In the genomic region with DNA sequence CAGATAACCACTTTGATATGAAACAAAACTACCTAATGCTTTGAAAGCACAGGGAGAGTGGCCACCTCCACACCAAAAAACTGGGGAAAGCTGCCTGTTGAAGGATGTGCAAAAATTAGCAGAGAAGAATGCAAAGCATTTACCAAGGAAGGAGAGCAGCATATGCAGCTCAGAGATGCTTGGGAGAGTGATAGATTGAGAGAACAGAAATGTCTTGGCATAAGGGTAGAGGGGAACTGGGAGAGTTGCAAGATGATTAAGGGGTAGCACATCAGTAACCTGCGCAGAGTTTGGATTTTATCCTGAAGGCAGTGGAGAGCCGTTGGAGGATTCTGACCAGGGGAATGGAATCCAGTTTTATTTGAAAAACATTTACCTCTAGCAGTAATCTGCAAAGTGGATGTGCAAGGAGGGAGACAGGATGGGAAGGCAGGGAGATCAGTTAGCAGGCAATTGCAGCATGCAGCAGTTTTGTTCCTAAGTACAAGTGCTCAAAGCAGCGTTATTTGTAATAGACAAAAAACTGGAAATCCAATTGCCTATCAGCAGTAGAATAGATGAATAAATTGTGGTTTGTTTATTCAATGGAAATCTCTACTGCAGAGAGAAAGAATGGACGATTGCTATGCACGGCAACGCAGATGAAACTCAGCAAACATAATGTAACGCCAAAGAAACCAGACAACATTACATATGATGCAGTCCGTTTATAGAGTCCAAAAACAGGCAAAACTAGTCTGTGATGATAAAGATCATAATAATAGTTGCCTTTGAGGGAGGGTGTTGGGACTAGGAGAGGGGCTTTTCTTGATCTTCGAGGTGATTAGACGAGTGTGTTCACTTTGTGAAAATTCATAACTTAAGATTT, we compare ENCODE assay signal across 25 cellular contexts.
A peak's percentile ranks its signal among the peaks of the same experiment; 100 is the strongest.
DNase-seq lines count a peak whose midpoint lies in the region; ATAC-seq and TF ChIP-seq lines count a peak whose summit lies in the region.
"Had no signal": no experiment of that assay in that cellular context is flagged by ENCODE, and none has a peak within 500 bp of the region (broad histone marks: within the 10 kb centered on the region; RNA-seq: fewer than 3 reads in every experiment).

No MANE protein-coding gene starts in this region.

- no peaks in the 10 kb centered on the region for H3K9me3 Mint-ChIP-seq in GM23338
- H3K9me3 Mint-ChIP-seq in stimulated activated effector memory CD8-positive, alpha-beta T cell treated with anti-CD3 and anti-CD28 coated beads, Interleukin-12 subunit alpha, Interleukin-12 subunit beta, amount 100 ng/mL, for 72 hours, result no peaks in the 10 kb centered on the region
- H3K9me3 Mint-ChIP-seq: activated CD4-positive, alpha-beta T cell treated with anti-CD3 and anti-CD28 coated beads, Interleukin-2, amount 10 ng/mL, durations not matched to agents 24 days and 14 days; activated naive CD8-positive, alpha-beta T cell treated with anti-CD3 and anti-CD28 coated beads, Interleukin-2, amount 50 U/mL, for 24 hours; activated T-helper 2 cell treated with anti-CD3 and anti-CD28 coated beads, Interferon-gamma antibody, Interleukin-2, Interleukin-4, amounts not matched to agents 10 μg/mL and 5 μg/mL and 100 μg/mL, durations not matched to agents 14 hours and 24 hours and 36 hours; CD4-positive, alpha-beta memory T cell; naive B cell; stimulated activated naive B cell treated with anti-CD40 and anti-IgM and Interleukin-4, amounts not matched to agents 10 μg/mL and 1 μg/mL and 100 μg/mL, for 72 hours had no signal

- no peaks in the 10 kb centered on the region for H3K36me3 Mint-ChIP-seq in GM23338 (ENCODE audit: low read depth)
- H3K36me3 Mint-ChIP-seq in stimulated activated effector memory CD8-positive, alpha-beta T cell treated with anti-CD3 and anti-CD28 coated beads, Interleukin-12 subunit alpha, Interleukin-12 subunit beta, amount 100 ng/mL, for 72 hours, result no peaks in the 10 kb centered on the region
- H3K36me3 Mint-ChIP-seq: CD4-positive, alpha-beta memory T cell; naive B cell; stimulated activated naive B cell treated with anti-CD40 and anti-IgM and Interleukin-4, amounts not matched to agents 10 μg/mL and 1 μg/mL and 100 μg/mL, for 72 hours had no signal

- no peak for TF ChIP-seq CTCF in GM23338 (conservative IDR thresholded peaks at IDR 0.05; ENCODE audit: low read depth in 2 of 2)
- no peak for TF ChIP-seq CTCF in SK-N-SH (IDR thresholded peaks at IDR 0.05)
- TF ChIP-seq CTCF in fibroblast of lung (conservative IDR thresholded peaks at IDR 0.05 in 1 of 2, IDR thresholded peaks at IDR 0.05 in 1 of 2; ENCODE audit: low read depth in 1 of 2, low read length in 2 of 2), result no peak
- TF ChIP-seq CTCF in MM.1S (IDR thresholded peaks at IDR 0.05; ENCODE audit: low read length), result no peak

- no peak overlapping the region for H3K4me3 Mint-ChIP-seq in GM23338
- H3K4me3 Mint-ChIP-seq in stimulated activated effector memory CD8-positive, alpha-beta T cell treated with anti-CD3 and anti-CD28 coated beads, Interleukin-12 subunit alpha, Interleukin-12 subunit beta, amount 100 ng/mL, for 72 hours, result no peak overlapping the region
- H3K4me3 Mint-ChIP-seq: activated CD4-positive, alpha-beta T cell treated with anti-CD3 and anti-CD28 coated beads, Interleukin-2, amount 10 ng/mL, durations not matched to agents 24 days and 14 days; activated naive CD8-positive, alpha-beta T cell treated with anti-CD3 and anti-CD28 coated beads, Interleukin-2, amount 50 U/mL, for 24 hours; CD4-positive, alpha-beta memory T cell; naive B cell; stimulated activated naive B cell treated with anti-CD40 and anti-IgM and Interleukin-4, amounts not matched to agents 10 μg/mL and 1 μg/mL and 100 μg/mL, for 72 hours had no signal

- no peaks in the 10 kb centered on the region for H3K9me3 ChIP-seq in SK-N-SH
- no peaks in the 10 kb centered on the region for H3K9me3 ChIP-seq in fibroblast of lung (ENCODE audit: control insufficient read depth, insufficient read depth, low read depth, low read length)
- no peaks in the 10 kb centered on the region for H3K9me3 ChIP-seq in trophoblast cell (ENCODE audit: insufficient read depth, low read depth, low read length)
- no peaks in the 10 kb centered on the region for H3K9me3 ChIP-seq in MM.1S (replicated peaks; ENCODE audit: insufficient read depth, low read length)
- H3K9me3 ChIP-seq: breast epithelium, tibial artery had no signal

- H3K36me3 ChIP-seq in GM23338 (ENCODE audit: insufficient read depth), result no peaks in the 10 kb centered on the region
- H3K36me3 ChIP-seq in SK-N-SH (replicated peaks in 1 of 2; ENCODE audit: control insufficient read depth in 1 of 2, insufficient read depth in 2 of 2, low read length in 1 of 2), result no peaks in the 10 kb centered on the region
- H3K36me3 ChIP-seq in fibroblast of lung (ENCODE audit: control insufficient read depth, insufficient read depth, low read length), result no peaks in the 10 kb centered on the region
- no peaks in the 10 kb centered on the region for H3K36me3 ChIP-seq in trophoblast cell (ENCODE audit: control insufficient read depth in 1 of 2, insufficient read depth in 2 of 2, low read length in 2 of 2)
- H3K36me3 ChIP-seq in MM.1S (replicated peaks; ENCODE audit: insufficient read depth, low read length), result no peaks in the 10 kb centered on the region
- H3K36me3 ChIP-seq: breast epithelium, tibial artery had no signal

- no peaks in the 10 kb centered on the region for H3K27me3 Mint-ChIP-seq in GM23338 (ENCODE audit: insufficient read depth, low read depth, poor library complexity)
- H3K27me3 Mint-ChIP-seq: activated naive CD8-positive, alpha-beta T cell treated with anti-CD3 and anti-CD28 coated beads, Interleukin-2, amount 50 U/mL, for 24 hours; stimulated activated naive B cell treated with anti-CD40 and anti-IgM and Interleukin-4, amounts not matched to agents 10 μg/mL and 1 μg/mL and 100 μg/mL, for 72 hours had no signal

- H3K27me3 ChIP-seq in GM23338 (ENCODE audit: insufficient read depth) (no peaks in the 10 kb centered on the region), SK-N-SH (ENCODE audit: insufficient read depth) (no peaks in the 10 kb centered on the region), fibroblast of lung (ENCODE audit: control insufficient read depth, insufficient read depth, low read length) (no peaks in the 10 kb centered on the region), trophoblast cell (ENCODE audit: insufficient read depth, low read length) (no peaks in the 10 kb centered on the region), MM.1S (replicated peaks; ENCODE audit: insufficient read depth, low read length) (no peaks in the 10 kb centered on the region)
- H3K27me3 ChIP-seq: breast epithelium, tibial artery had no signal

- no peak for ATAC-seq in GM23338
- ATAC-seq in stimulated activated effector memory CD8-positive, alpha-beta T cell treated with anti-CD3 and anti-CD28 coated beads, Interleukin-12 subunit alpha, Interleukin-12 subunit beta, amount 100 ng/mL, for 72 hours, result no peak
- no peak for ATAC-seq in activated CD4-positive, CD25-positive, alpha-beta regulatory T cell treated with anti-CD3 and anti-CD28 coated beads, Interleukin-2, amount 50 U/mL, for 24 hours
- ATAC-seq: activated naive CD8-positive, alpha-beta T cell treated with anti-CD3 and anti-CD28 coated beads, Interleukin-2, amount 50 U/mL, for 24 hours; GM12878; stimulated activated naive B cell treated with anti-CD40 and anti-IgM and Interleukin-4, amounts not matched to agents 10 μg/mL and 1 μg/mL and 100 μg/mL, for 72 hours had no signal

- H2AFZ ChIP-seq in GM23338 (no peak overlapping the region), SK-N-SH (ENCODE audit: low read depth) (no peak overlapping the region), fibroblast of lung (ENCODE audit: low read length) (no peak overlapping the region), trophoblast cell (ENCODE audit: insufficient read depth, low read length, poor library complexity) (no peak overlapping the region), MM.1S (ENCODE audit: low read length) (no peak overlapping the region)
- H2AFZ ChIP-seq: parathyroid adenoma had no signal

- 35% methylated on average over 10 of the region's 10 CpGs for WGBS in SK-N-SH (ENCODE audit: low lambda C conversion rate)
- WGBS in trophoblast cell (ENCODE audit: extremely low coverage, insufficient coverage, insufficient read length), result no CpG with 5 or more reads among the region's 10 CpGs

- 0 out of 2 replicates have a peak overlapping the region, but pooled peaks have one; percentile 15 for H3K4me2 ChIP-seq in GM23338
- H3K4me2 ChIP-seq in SK-N-SH, result peak overlapping the region; percentile 68
- H3K4me2 ChIP-seq in fibroblast of lung (ENCODE audit: extremely low read depth, insufficient read depth, low read length), result peak overlapping the region; percentile 39
- no peak overlapping the region for H3K4me2 ChIP-seq in trophoblast cell (ENCODE audit: low read length)
- H3K4me2 ChIP-seq in MM.1S (ENCODE audit: low read depth, low read length), result no peak overlapping the region
- H3K4me2 ChIP-seq: KMS-11 had no signal

- no peak overlapping the region for H2AK5ac ChIP-seq in trophoblast cell (ENCODE audit: low read length)

- no peaks in the 10 kb centered on the region for H3F3A ChIP-seq in GM23338 (replicated peaks; ENCODE audit: low read depth)
- H3F3A ChIP-seq in SK-N-SH (replicated peaks; ENCODE audit: insufficient read depth), result peaks cover 7% of the 10 kb centered on the region
- H3F3A ChIP-seq in MM.1S (ENCODE audit: insufficient read depth, low read length), result no peaks in the 10 kb centered on the region

- H3K9me2 ChIP-seq in GM23338 (ENCODE audit: insufficient read depth) (0 out of 2 replicates have a peak, but pooled peaks cover 3% of the 10 kb centered on the region), SK-N-SH (no peaks in the 10 kb centered on the region), MM.1S (replicated peaks; ENCODE audit: insufficient read depth, low read length) (no peaks in the 10 kb centered on the region)

- H4K20me1 ChIP-seq in GM23338 (replicated peaks; ENCODE audit: insufficient read depth) (no peaks in the 10 kb centered on the region; the same call in 1 of the 2 replicates), SK-N-SH (ENCODE audit: insufficient read depth) (peaks cover 85% of the 10 kb centered on the region), fibroblast of lung (ENCODE audit: control insufficient read depth, extremely low read depth, insufficient read depth, low read length) (no peaks in the 10 kb centered on the region), MM.1S (ENCODE audit: insufficient read depth, low read length) (no peaks in the 10 kb centered on the region)

- H2BK5ac ChIP-seq in trophoblast cell (ENCODE audit: low read depth, low read length, poor library complexity), result no peak overlapping the region

- H3K27ac ChIP-seq in GM23338 (ENCODE audit: low read depth), result no peak overlapping the region; the same call in 1 of the 2 replicates
- peak overlapping the region; percentile 46 to 86 for H3K27ac ChIP-seq in SK-N-SH (ENCODE audit: low read depth in 2 of 2, low read length in 1 of 2)
- no peak overlapping the region for H3K27ac ChIP-seq in fibroblast of lung (ENCODE audit: insufficient read depth, low read length)
- no peak overlapping the region for H3K27ac ChIP-seq in trophoblast cell (ENCODE audit: low read depth, low read length)
- no peak overlapping the region for H3K27ac ChIP-seq in MM.1S (ENCODE audit: low read length)
- H3K27ac ChIP-seq: breast epithelium, KMS-11, parathyroid adenoma, tibial artery had no signal

- H3K4me3 ChIP-seq in GM23338 (no peak overlapping the region), SK-N-SH (ENCODE audit: low read depth in 2 of 2, low read length in 1 of 2) (peak overlapping the region; percentile 5 to 28; a peak in 2 of 4 replicates), fibroblast of lung (replicated peaks in 1 of 4; ENCODE audit: control extremely low read depth in 1 of 4, insufficient read depth in 1 of 4, low read depth in 3 of 4, low read length in 4 of 4) (peak overlapping the region in 1 of 4 experiments; percentile 10), trophoblast cell (ENCODE audit: low read depth, low read length) (no peak overlapping the region), MM.1S (ENCODE audit: low read length) (no peak overlapping the region)
- H3K4me3 ChIP-seq: breast epithelium, GM12878, tibial artery had no signal

- H3K79me1 ChIP-seq in trophoblast cell (ENCODE audit: low read length), result no peaks in the 10 kb centered on the region

- H3K79me2 ChIP-seq in GM23338 (replicated peaks; ENCODE audit: insufficient read depth) (peaks cover 35% of the 10 kb centered on the region), SK-N-SH (ENCODE audit: insufficient read depth) (peaks cover 100% of the 10 kb centered on the region), fibroblast of lung (ENCODE audit: control insufficient read depth, insufficient read depth, low read length) (peaks cover 29% of the 10 kb centered on the region), trophoblast cell (ENCODE audit: control insufficient read depth, insufficient read depth, low read length, poor library complexity) (peaks cover 1% of the 10 kb centered on the region), MM.1S (ENCODE audit: low read length) (no peaks in the 10 kb centered on the region)
- H3K79me2 ChIP-seq: parathyroid adenoma had no signal

- H3K23ac ChIP-seq in trophoblast cell (ENCODE audit: low read length), result no peak overlapping the region

- no peak overlapping the region for H3K4ac ChIP-seq in trophoblast cell (ENCODE audit: low read depth, low read length)

- H3K9ac ChIP-seq in SK-N-SH (no peak overlapping the region; the same call in 1 of the 2 replicates), fibroblast of lung (ENCODE audit: insufficient read depth, low read length) (no peak overlapping the region), trophoblast cell (ENCODE audit: low read length) (no peak overlapping the region), MM.1S (ENCODE audit: low read length) (no peak overlapping the region)
- H3K9ac ChIP-seq: KMS-11, parathyroid adenoma had no signal

- no peak overlapping the region for H3K14ac ChIP-seq in trophoblast cell (ENCODE audit: low read length)

- H3K18ac ChIP-seq in trophoblast cell (ENCODE audit: low read length), result no peak overlapping the region

- POLR2A ChIA-PET in SK-N-SH (lab: Yijun Ruan, JAX), result no interaction called here

- H4K8ac ChIP-seq in trophoblast cell (ENCODE audit: low read depth, low read length), result no peak overlapping the region

- no peak overlapping the region for H4K91ac ChIP-seq in trophoblast cell (ENCODE audit: low read depth, low read length)

- H3K27ac Mint-ChIP-seq in GM23338, result no peak overlapping the region
- H3K27ac Mint-ChIP-seq in stimulated activated effector memory CD8-positive, alpha-beta T cell treated with anti-CD3 and anti-CD28 coated beads, Interleukin-12 subunit alpha, Interleukin-12 subunit beta, amount 100 ng/mL, for 72 hours, result no peak overlapping the region
- H3K27ac Mint-ChIP-seq: activated CD4-positive, alpha-beta T cell treated with anti-CD3 and anti-CD28 coated beads, Interleukin-2, amount 10 ng/mL, durations not matched to agents 24 days and 14 days; activated naive CD8-positive, alpha-beta T cell treated with anti-CD3 and anti-CD28 coated beads, Interleukin-2, amount 50 U/mL, for 24 hours; activated T-helper 2 cell treated with anti-CD3 and anti-CD28 coated beads, Interferon-gamma antibody, Interleukin-2, Interleukin-4, amounts not matched to agents 10 μg/mL and 5 μg/mL and 100 μg/mL, durations not matched to agents 14 hours and 24 hours and 36 hours; CD4-positive, alpha-beta memory T cell; naive B cell; stimulated activated naive B cell treated with anti-CD40 and anti-IgM and Interleukin-4, amounts not matched to agents 10 μg/mL and 1 μg/mL and 100 μg/mL, for 72 hours had no signal

- CTCF ChIA-PET in SK-N-SH (lab: Yijun Ruan, JAX), result interaction anchor here (0.8 to 1.2 kb wide), 2 partner anchors 25 to 84 kb away, joined by 3 to 4 read pairs; no protein-coding TSS in a partner anchor

- peak; percentile 23 for DNase-seq in GM23338 (ENCODE audit: low spot score)
- DNase-seq in SK-N-SH, result no peak
- DNase-seq in fibroblast of lung (ENCODE audit: low read depth in 2 of 2), result peak; percentile 8 to 35
- peak; percentile 63 to 96 for DNase-seq in trophoblast cell
- no peak for DNase-seq in dermis blood vessel endothelial cell
- no peak for DNase-seq in MM.1S
- DNase-seq in stimulated activated effector memory CD8-positive, alpha-beta T cell treated with anti-CD3 and anti-CD28 coated beads, Interleukin-12 subunit alpha, Interleukin-12 subunit beta, amount 100 ng/mL, for 72 hours (ENCODE audit: low spot score in 2 of 2), result no peak
- DNase-seq: activated CD4-positive, alpha-beta T cell treated with anti-CD3 and anti-CD28 coated beads, Interleukin-2, amount 10 ng/mL, durations not matched to agents 24 days and 14 days; activated naive CD8-positive, alpha-beta T cell treated with anti-CD3 and anti-CD28 coated beads, Interleukin-2, amount 50 U/mL, for 24 hours; CD4-positive, alpha-beta memory T cell; DMS53; islet precursor cell; naive B cell; NCI-H1048; NCI-H2029 treated with DMSO at 0.1 percent for 48 hours; NCI-H446 treated with DMSO at 0.1 percent for 48 hours; NK-92 treated with Interleukin-12 subunit alpha and Interleukin-12 subunit beta, amount 100 ng/mL, for 24 hours; stimulated activated naive B cell treated with anti-CD40 and anti-IgM and Interleukin-4, amounts not matched to agents 10 μg/mL and 1 μg/mL and 100 μg/mL, for 72 hours; tibial artery had no signal

- no peak overlapping the region for H2BK12ac ChIP-seq in trophoblast cell (ENCODE audit: low read length)

- peaks cover 42% of the 10 kb centered on the region for H3K4me1 Mint-ChIP-seq in GM23338
- H3K4me1 Mint-ChIP-seq in stimulated activated effector memory CD8-positive, alpha-beta T cell treated with anti-CD3 and anti-CD28 coated beads, Interleukin-12 subunit alpha, Interleukin-12 subunit beta, amount 100 ng/mL, for 72 hours, result no peaks in the 10 kb centered on the region
- H3K4me1 Mint-ChIP-seq: activated CD4-positive, alpha-beta T cell treated with anti-CD3 and anti-CD28 coated beads, Interleukin-2, amount 10 ng/mL, durations not matched to agents 24 days and 14 days; activated naive CD8-positive, alpha-beta T cell treated with anti-CD3 and anti-CD28 coated beads, Interleukin-2, amount 50 U/mL, for 24 hours; CD4-positive, alpha-beta memory T cell; naive B cell; stimulated activated naive B cell treated with anti-CD40 and anti-IgM and Interleukin-4, amounts not matched to agents 10 μg/mL and 1 μg/mL and 100 μg/mL, for 72 hours had no signal

- no peak overlapping the region for H2BK120ac ChIP-seq in trophoblast cell (ENCODE audit: insufficient read depth, low read length, poor library complexity)

- H3K4me1 ChIP-seq in GM23338 (ENCODE audit: insufficient read depth) (peaks cover 24% of the 10 kb centered on the region), SK-N-SH (ENCODE audit: control insufficient read depth in 1 of 2, insufficient read depth in 2 of 2, low read depth in 1 of 2, low read length in 1 of 2) (peaks cover 28 to 36% of the 10 kb centered on the region in 2 experiments), fibroblast of lung (ENCODE audit: control insufficient read depth, extremely low read depth, insufficient read depth, low read length) (peaks cover 7% of the 10 kb centered on the region), trophoblast cell (ENCODE audit: control insufficient read depth in 1 of 2, insufficient read depth in 2 of 2, low read length in 2 of 2) (peaks cover 4 to 15% of the 10 kb centered on the region in 2 experiments), MM.1S (ENCODE audit: low read length) (no peaks in the 10 kb centered on the region)
- H3K4me1 ChIP-seq: parathyroid adenoma had no signal

- TF ChIP-seq EP300 in SK-N-SH (IDR thresholded peaks at IDR 0.05; ENCODE audit: borderline replicate concordance in 1 of 2, low read depth in 1 of 2, low read length in 1 of 2), result no peak

- H4K12ac ChIP-seq in trophoblast cell (ENCODE audit: low read depth, low read length), result no peak overlapping the region

- TF ChIP-seq RAD21 in SK-N-SH (IDR thresholded peaks at IDR 0.05; ENCODE audit: low read length), result no peak

Comparison
In these comparisons a context has a peak if more than half of its experiments do, and no peak if none do; other contexts are left out.
1. DNase-seq: peak in GM23338 (single experiment), fibroblast of lung (2 of 2) and trophoblast cell (2 of 2); none in SK-N-SH (single experiment), dermis blood vessel endothelial cell (single experiment), MM.1S (single experiment) and stimulated activated effector memory CD8-positive, alpha-beta T cell treated with anti-CD3 and anti-CD28 coated beads, Interleukin-12 subunit alpha, Interleukin-12 subunit beta, amount 100 ng/mL, for 72 hours (0 of 2).
2. H3K27ac ChIP-seq: peak in SK-N-SH (2 of 2); none in GM23338 (single experiment), fibroblast of lung (single experiment), trophoblast cell (single experiment) and MM.1S (single experiment).
3. H3K4me2 ChIP-seq: peak in GM23338 (single experiment), SK-N-SH (single experiment) and fibroblast of lung (single experiment); none in trophoblast cell (single experiment) and MM.1S (single experiment).
4. H3K4me3 ChIP-seq: peak in SK-N-SH (2 of 2); none in GM23338 (single experiment), trophoblast cell (single experiment) and MM.1S (single experiment).